Comparison of ENCODE assay signal across 27 cellular contexts in the genomic region with DNA sequence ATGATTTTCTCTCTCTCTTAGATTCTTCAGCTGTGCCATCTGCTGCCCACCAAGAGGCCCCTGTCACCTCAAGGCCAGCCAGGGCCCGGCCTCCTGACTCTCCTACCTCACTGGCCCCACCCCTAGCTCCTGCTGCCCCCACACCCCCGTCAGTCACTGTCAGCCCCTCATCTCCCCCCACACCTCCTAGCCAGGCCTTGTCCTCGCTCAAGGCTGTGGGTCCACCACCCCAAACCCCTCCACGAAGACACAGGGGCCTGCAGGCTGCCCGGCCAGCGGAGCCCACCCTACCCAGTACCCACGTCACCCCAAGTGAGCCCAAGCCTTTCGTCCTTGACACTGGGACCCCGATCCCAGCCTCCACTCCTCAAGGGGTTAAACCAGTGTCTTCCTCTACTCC. TPM values are rescaled to one million over a fixed set of nuclear protein-coding genes. Genes with fewer than 3 reads are reported as not detected.
"Had no signal": no experiment of that assay in that cellular context is flagged by ENCODE, and none has a peak within 500 bp of the region (broad histone marks: within the 10 kb centered on the region; RNA-seq: fewer than 3 reads in every experiment).

No MANE protein-coding gene starts in this region.

- H3K27ac ChIP-seq: brain microvascular endothelial cell, epithelial cell of prostate, WERI-Rb-1 had no signal

- DNase-seq: activated B cell treated with CpG ODN at 0.5 μM for 24 hours; activated CD4-positive, alpha-beta T cell treated with anti-CD3 and anti-CD28 coated beads for 48 hours; activated CD4-positive, alpha-beta T cell treated with anti-CD3 and anti-CD28 coated beads, Interleukin-2, amount 50 U/mL, for 1 hour; activated CD4-positive, alpha-beta T cell treated with anti-CD3 and anti-CD28 coated beads, Interleukin-2, amount 50 U/mL, for 48 hours; activated CD8-positive, alpha-beta memory T cell treated with anti-CD3 and anti-CD28 coated beads for 24 hours; activated CD8-positive, alpha-beta T cell treated with anti-CD3 and anti-CD28 coated beads for 36 hours; activated effector memory CD4-positive, alpha-beta T cell treated with Interleukin-2 at 50 U/mL for 16 hours; activated gamma-delta T cell treated with Interleukin-2 at 50 U/mL for 16 hours; activated naive CD4-positive, alpha-beta T cell treated with anti-CD3 and anti-CD28 coated beads, Interleukin-2, amount 50 U/mL, for 16 hours; activated naive CD4-positive, alpha-beta T cell treated with Interleukin-2 at 50 U/mL for 16 hours; activated T-cell treated with anti-CD3 and anti-CD28 coated beads, Interleukin-2, amount 50 U/mL, for 4 hours; amniotic stem cell; anterior cingulate cortex; brain microvascular endothelial cell; caudate nucleus; effector CD8-positive, alpha-beta T cell; foreskin fibroblast; T-helper 1 cell; T-helper 17 cell; T1000; WERI-Rb-1 had no signal

- ATAC-seq: activated CD4-positive, CD25-positive, alpha-beta regulatory T cell treated with anti-CD3 and anti-CD28 coated beads, Interleukin-2, amount 50 U/mL, for 24 hours; activated CD8-positive, alpha-beta T cell treated with anti-CD3 and anti-CD28 coated beads for 36 hours; activated T-cell treated with anti-CD3 and anti-CD28 coated beads, Interleukin-2, amount 50 U/mL, for 4 hours; activated T-helper 17 cell treated with anti-CD3 and anti-CD28 coated beads, Interleukin-2, amount 50 U/mL, for 72 hours; T-helper 17 cell had no signal

- H3K36me3 ChIP-seq: brain microvascular endothelial cell, WERI-Rb-1 had no signal

RNA-seq across cellular contexts. Expression of gene ASIC4, which starts 25.0 kb away (rescaled TPM):
- total RNA-seq: activated B cell treated with CpG ODN at 0.5 μM for 24 hours; activated CD8-positive, alpha-beta T cell treated with anti-CD3 and anti-CD28 coated beads for 36 hours; dermis microvascular lymphatic vessel endothelial cell; endothelial cell of umbilical vein; glomerular endothelial cell had no signal
- polyA plus RNA-seq: endothelial cell of umbilical vein had no signal

RNA-seq across cellular contexts. Expression of gene TMEM198, which starts 54.5 kb away (rescaled TPM):
- total RNA-seq: dermis microvascular lymphatic vessel endothelial cell, endothelial cell of umbilical vein had no signal
- polyA plus RNA-seq: endothelial cell of umbilical vein had no signal
